29 cellular contexts compared by ENCODE assay signal in genomic region chr22:23100124-23100801, GRCh38. TPM values are rescaled to one million over a fixed set of nuclear protein-coding genes. Genes with fewer than 3 reads are reported as not detected.
"Had no signal": no experiment of that assay in that cellular context is flagged by ENCODE, and none has a peak within 500 bp of the region (broad histone marks: within the 10 kb centered on the region; RNA-seq: fewer than 3 reads in every experiment).

No MANE protein-coding gene starts in this region.

- H3K36me3 ChIP-seq: vagina had no signal

- H3K4me1 ChIP-seq: foreskin keratinocyte had no signal

- H3K9me3 Mint-ChIP-seq: activated T-cell treated with anti-CD3 and anti-CD28 coated beads, Interleukin-2, amount 50 U/mL, for 72 hours; endodermal cell; nephron had no signal

- H3K27ac ChIP-seq: epithelial cell of prostate, foreskin keratinocyte, vagina had no signal

- H3K4me3 ChIP-seq: vagina had no signal

- DNase-seq: activated CD4-positive, alpha-beta T cell treated with anti-CD3 and anti-CD28 coated beads for 48 hours; activated CD4-positive, CD25-positive, alpha-beta regulatory T cell; activated CD8-positive, alpha-beta T cell treated with anti-CD3 and anti-CD28 coated beads, Interleukin-2, amount 10 ng/mL, durations not matched to agents 7 days and 5 days; activated effector memory CD4-positive, alpha-beta T cell treated with anti-CD3 and anti-CD28 coated beads, Interleukin-2, amount 50 U/mL, for 16 hours; activated naive CD4-positive, alpha-beta T cell treated with anti-CD3 and anti-CD28 coated beads, Interleukin-2, amount 50 U/mL, for 16 hours; activated T-cell treated with anti-CD3 and anti-CD28 coated beads, Interleukin-2, amount 50 U/mL, for 72 hours; endodermal cell; foreskin keratinocyte; glutamatergic neuron; hypothalamus; midbrain; nucleus accumbens; posterior cingulate gyrus; stimulated activated CD4-positive, alpha-beta T cell treated with anti-CD3 and anti-CD28 coated beads, Interleukin-12 subunit alpha, Interleukin-12 subunit beta, amount 100 ng/mL, for 4 hours; stimulated activated CD4-positive, alpha-beta T cell treated with anti-CD3 and anti-CD28 coated beads, Interleukin-1b, Interleukin-23, amount 100 ng/mL, for 48 hours; stimulated activated CD8-positive, alpha-beta memory T cell treated with anti-CD3 and anti-CD28 coated beads, Interleukin-4, amount 100 ng/mL, for 48 hours; stimulated activated naive CD4-positive, alpha-beta T cell; T-helper 1 cell; T-helper 9 cell; trophoblast cell had no signal

- H3K9me3 ChIP-seq: vagina had no signal

- ATAC-seq: activated CD8-positive, alpha-beta T cell treated with anti-CD3 and anti-CD28 coated beads, Interleukin-2, amount 10 ng/mL, durations not matched to agents 7 days and 5 days; activated T-cell treated with anti-CD3 and anti-CD28 coated beads, Interleukin-2, amount 50 U/mL, for 72 hours; foreskin keratinocyte; left lobe of liver had no signal

- FAIRE-seq: astrocyte, keratinocyte had no signal

- H3K4me3 Mint-ChIP-seq: activated CD8-positive, alpha-beta T cell treated with anti-CD3 and anti-CD28 coated beads, Interleukin-2, amount 10 ng/mL, durations not matched to agents 7 days and 5 days; activated T-cell treated with anti-CD3 and anti-CD28 coated beads, Interleukin-2, amount 50 U/mL, for 72 hours; endodermal cell; nephron had no signal

- H3K27me3 ChIP-seq: foreskin keratinocyte, vagina had no signal

- H3K27ac Mint-ChIP-seq: activated CD8-positive, alpha-beta T cell treated with anti-CD3 and anti-CD28 coated beads, Interleukin-2, amount 10 ng/mL, durations not matched to agents 7 days and 5 days; activated T-cell treated with anti-CD3 and anti-CD28 coated beads, Interleukin-2, amount 50 U/mL, for 72 hours; endodermal cell had no signal

RNA-seq across cellular contexts. Expression of gene RSPH14, which starts 41.5 kb away (rescaled TPM):
- total RNA-seq: astrocyte, chondrocyte, foreskin keratinocyte, lung microvascular endothelial cell, vagina had no signal
- polyA plus RNA-seq: fibroblast of lung, keratinocyte had no signal
